ENCODE assay signal across 8 cellular contexts in the genomic region with DNA sequence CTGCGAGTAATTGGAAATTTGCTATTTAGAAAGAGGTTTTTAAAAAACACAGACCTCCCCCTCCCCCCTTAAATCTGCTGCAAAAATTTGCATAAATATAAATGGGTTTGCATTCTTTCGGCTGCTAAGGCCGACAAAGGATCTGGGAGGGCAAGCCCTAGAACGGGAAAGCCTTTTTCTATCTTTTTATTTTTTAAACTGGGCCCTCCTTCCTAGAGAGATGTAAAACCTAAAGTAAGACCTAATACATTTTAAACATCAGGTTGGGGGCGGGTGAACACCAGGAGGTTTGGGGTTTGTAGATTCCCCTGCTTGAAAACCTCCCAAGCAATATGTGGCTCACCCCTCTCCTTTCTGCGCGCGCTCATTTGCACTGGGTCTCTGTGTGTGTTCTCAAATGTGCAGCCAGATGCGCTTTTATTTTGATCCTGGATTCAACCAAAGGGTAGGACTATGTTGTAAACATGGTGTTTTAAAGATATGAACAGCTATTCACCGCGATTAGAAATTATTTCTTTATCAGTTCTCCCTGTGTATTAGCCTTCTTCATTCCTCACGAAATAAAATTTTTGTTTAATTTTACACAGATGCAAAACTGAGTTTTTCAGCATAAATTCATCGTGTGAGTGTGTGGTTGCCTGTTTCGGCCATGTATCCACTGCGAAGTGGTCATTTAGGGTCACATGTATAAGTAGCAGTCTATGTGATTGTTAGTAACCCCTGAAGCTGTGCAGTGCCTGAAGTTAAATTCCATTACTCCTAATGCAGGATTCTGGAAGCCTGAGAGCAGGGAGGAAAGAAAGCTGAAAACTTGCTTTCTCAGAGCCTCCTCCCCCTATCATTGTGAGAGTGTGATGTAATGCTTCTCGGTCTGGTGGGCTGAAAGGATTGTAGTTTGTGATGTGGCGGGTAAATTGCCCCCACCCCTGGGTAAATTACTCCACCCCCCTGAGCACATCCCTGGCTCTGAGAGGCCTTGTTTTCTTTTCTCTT. TPM values are rescaled to one million over a fixed set of nuclear protein-coding genes. Genes with fewer than 3 reads are reported as not detected.
DNase-seq lines count a peak whose midpoint lies in the region; ATAC-seq and TF ChIP-seq lines count a peak whose summit lies in the region.

No MANE protein-coding gene starts in this region.

- peak overlapping the region; percentile 86 for H3K27ac ChIP-seq in foreskin keratinocyte
- H3K27ac ChIP-seq in neural progenitor cell, result peak overlapping the region; percentile 87

- no peaks in the 10 kb centered on the region for H3K9me3 Mint-ChIP-seq in activated T-helper 1 cell treated with anti-CD3 and anti-CD28 coated beads, Interleukin-12 subunit alpha, Interleukin-12 subunit beta, Interleukin-2, Interleukin-4 antibody, amounts not matched to agents 30 ng/mL and 10 ng/mL and 1 ng/mL, durations not matched to agents 14 hours and 24 hours and 36 hours
- H3K9me3 Mint-ChIP-seq in neural progenitor cell, result no peaks in the 10 kb centered on the region

- H3K27me3 Mint-ChIP-seq in activated T-helper 1 cell treated with anti-CD3 and anti-CD28 coated beads, Interleukin-12 subunit alpha, Interleukin-12 subunit beta, Interleukin-2, Interleukin-4 antibody, amounts not matched to agents 30 ng/mL and 10 ng/mL and 1 ng/mL, durations not matched to agents 14 hours and 24 hours and 36 hours (ENCODE audit: insufficient read depth), result no peaks in the 10 kb centered on the region
- no peaks in the 10 kb centered on the region for H3K27me3 Mint-ChIP-seq in neural progenitor cell (ENCODE audit: insufficient read depth, low read depth)

- H3K36me3 Mint-ChIP-seq in activated T-helper 1 cell treated with anti-CD3 and anti-CD28 coated beads, Interleukin-12 subunit alpha, Interleukin-12 subunit beta, Interleukin-2, Interleukin-4 antibody, amounts not matched to agents 30 ng/mL and 10 ng/mL and 1 ng/mL, durations not matched to agents 14 hours and 24 hours and 36 hours (ENCODE audit: low read depth), result peaks cover 2% of the 10 kb centered on the region
- H3K36me3 Mint-ChIP-seq in neural progenitor cell, result peaks cover 3% of the 10 kb centered on the region

- H3K4me1 Mint-ChIP-seq in activated T-helper 1 cell treated with anti-CD3 and anti-CD28 coated beads, Interleukin-12 subunit alpha, Interleukin-12 subunit beta, Interleukin-2, Interleukin-4 antibody, amounts not matched to agents 30 ng/mL and 10 ng/mL and 1 ng/mL, durations not matched to agents 14 hours and 24 hours and 36 hours (ENCODE audit: low read depth), result peaks cover 63% of the 10 kb centered on the region
- H3K4me1 Mint-ChIP-seq in neural progenitor cell, result peaks cover 49% of the 10 kb centered on the region

- peaks cover 49% of the 10 kb centered on the region for H4K20me1 ChIP-seq in neural progenitor cell (ENCODE audit: low read depth)

- no peak overlapping the region for H2AFZ ChIP-seq in neural progenitor cell (replicated peaks)

- peak overlapping the region; percentile 83 for H3K4me3 ChIP-seq in neural progenitor cell

- H3K4me2 ChIP-seq in neural progenitor cell, result peak overlapping the region; percentile 88

- DNase-seq in activated CD4-positive, alpha-beta T cell treated with anti-CD3 and anti-CD28 coated beads for 48 hours, result peak; percentile 64
- DNase-seq in activated CD4-positive, alpha-beta T cell treated with anti-CD3 and anti-CD28 coated beads, Interleukin-2, amount 50 U/mL, for 4 hours, result no peak
- DNase-seq in NCI-H524 (lab: John Stamatoyannopoulos, UW) (peak; percentile 50 to 71), foreskin keratinocyte (peak in 1 of 2 donors; percentile 41), neural progenitor cell (ENCODE audit: low spot score) (peak; percentile 79)
- peak; percentile 30 for DNase-seq in activated T-helper 1 cell treated with anti-CD3 and anti-CD28 coated beads, Interleukin-12 subunit alpha, Interleukin-12 subunit beta, Interleukin-2, Interleukin-4 antibody, amounts not matched to agents 30 ng/mL and 10 ng/mL and 1 ng/mL, durations not matched to agents 14 hours and 24 hours and 36 hours (ENCODE audit: low spot score)

- peaks cover 60% of the 10 kb centered on the region for H3K79me2 ChIP-seq in neural progenitor cell (ENCODE audit: low read depth)

- no peak for ATAC-seq in foreskin keratinocyte
- no peak for ATAC-seq in GM18505 (IDR thresholded peaks at IDR 0.05; ENCODE audit: unreplicated experiment)
- ATAC-seq in GM21423 (IDR thresholded peaks at IDR 0.05; ENCODE audit: unreplicated experiment), result no peak

- no peaks in the 10 kb centered on the region for H3K36me3 ChIP-seq in neural progenitor cell

- H3K4me1 ChIP-seq in foreskin keratinocyte (peaks cover 31% of the 10 kb centered on the region), neural progenitor cell (peaks cover 40% of the 10 kb centered on the region)

- no peaks in the 10 kb centered on the region for H3K27me3 ChIP-seq in foreskin keratinocyte
- no peaks in the 10 kb centered on the region for H3K27me3 ChIP-seq in neural progenitor cell

- no peak for TF ChIP-seq POLR2A in GM18505 (IDR thresholded peaks at IDR 0.05; ENCODE audit: borderline replicate concordance, extremely low read depth, insufficient read depth, insufficient read length)

- no peaks in the 10 kb centered on the region for H3K9me3 ChIP-seq in neural progenitor cell (ENCODE audit: low read depth)

- TF ChIP-seq CTCF in foreskin keratinocyte (conservative IDR thresholded peaks at IDR 0.05), result no peak
- no peak for TF ChIP-seq CTCF in neural progenitor cell (IDR thresholded peaks at IDR 0.05)

- H3K9ac ChIP-seq in neural progenitor cell, result peak overlapping the region; percentile 89

- peaks cover 31% of the 10 kb centered on the region for H3F3A ChIP-seq in neural progenitor cell (ENCODE audit: low read depth)

- peak overlapping the region; percentile 92 for H3K27ac Mint-ChIP-seq in activated T-helper 1 cell treated with anti-CD3 and anti-CD28 coated beads, Interleukin-12 subunit alpha, Interleukin-12 subunit beta, Interleukin-2, Interleukin-4 antibody, amounts not matched to agents 30 ng/mL and 10 ng/mL and 1 ng/mL, durations not matched to agents 14 hours and 24 hours and 36 hours
- peak overlapping the region; percentile 100 for H3K27ac Mint-ChIP-seq in neural progenitor cell

- intact Hi-C loops in activated T-helper 1 cell treated with anti-CD3 and anti-CD28 coated beads, Interleukin-12 subunit alpha, Interleukin-12 subunit beta, Interleukin-2, Interleukin-4 antibody, amounts not matched to agents 30 ng/mL and 10 ng/mL and 1 ng/mL, durations not matched to agents 14 hours and 24 hours and 36 hours (cut with micrococcal nuclease), result loop anchor here (5.0 kb wide), 3 partner anchors 39 to 1029 kb away; partner anchors contain the start of gene L3MBTL2

- peak overlapping the region; percentile 87 for H3K4me3 Mint-ChIP-seq in activated T-helper 1 cell treated with anti-CD3 and anti-CD28 coated beads, Interleukin-12 subunit alpha, Interleukin-12 subunit beta, Interleukin-2, Interleukin-4 antibody, amounts not matched to agents 30 ng/mL and 10 ng/mL and 1 ng/mL, durations not matched to agents 14 hours and 24 hours and 36 hours
- peak overlapping the region; percentile 94 for H3K4me3 Mint-ChIP-seq in neural progenitor cell

RNA-seq across cellular contexts. Expression of gene TNRC6B, which starts 1.0 kb away (rescaled TPM):
- 26.2 and 30.9 TPM in 2 replicates for total RNA-seq in activated T-helper 1 cell treated with anti-CD3 and anti-CD28 coated beads, Interleukin-12 subunit alpha, Interleukin-12 subunit beta, Interleukin-2, Interleukin-4 antibody, amounts not matched to agents 30 ng/mL and 10 ng/mL and 1 ng/mL, durations not matched to agents 14 hours and 24 hours and 36 hours
- 14.6 and 14.7 TPM in 2 replicates for total RNA-seq in foreskin keratinocyte
- polyA plus RNA-seq in foreskin keratinocyte, result 2.1 and 2.5 TPM in 2 replicates
- 35.9 and 60.0 TPM in 2 replicates for total RNA-seq in neural progenitor cell (ENCODE audit: low replicate concordance)

Comparison
In these comparisons a context has a peak if more than half of its experiments do, and no peak if none do; other contexts are left out.
1. DNase-seq: peak in activated CD4-positive, alpha-beta T cell treated with anti-CD3 and anti-CD28 coated beads for 48 hours (single experiment), NCI-H524 (2 of 2), activated T-helper 1 cell treated with anti-CD3 and anti-CD28 coated beads, Interleukin-12 subunit alpha, Interleukin-12 subunit beta, Interleukin-2, Interleukin-4 antibody, amounts not matched to agents 30 ng/mL and 10 ng/mL and 1 ng/mL, durations not matched to agents 14 hours and 24 hours and 36 hours (single experiment) and neural progenitor cell (single experiment); none in activated CD4-positive, alpha-beta T cell treated with anti-CD3 and anti-CD28 coated beads, Interleukin-2, amount 50 U/mL, for 4 hours (0 of 2).